ENCODE assay signal across 8 cellular contexts in genomic region chr11:124798991-124799383, GRCh38. TPM values are rescaled to one million over a fixed set of nuclear protein-coding genes. Genes with fewer than 3 reads are reported as not detected.
DNase-seq lines count a peak whose midpoint lies in the region; ATAC-seq and TF ChIP-seq lines count a peak whose summit lies in the region.

No MANE protein-coding gene starts in this region.

- H3K9me3 Mint-ChIP-seq in nephron progenitor cell: no peaks in the 10 kb centered on the region

- peaks cover 58% of the 10 kb centered on the region for H3K4me1 Mint-ChIP-seq in nephron progenitor cell

- no peaks in the 10 kb centered on the region for H3K36me3 ChIP-seq in effector memory CD4-positive, alpha-beta T cell (ENCODE audit: control insufficient read depth, insufficient read depth, low read length)

- no peak for TF ChIP-seq CTCF in GM13976 (IDR thresholded peaks at IDR 0.05; ENCODE audit: borderline replicate concordance, control extremely low read depth, extremely low read depth, insufficient read depth, missing control alignments)
- no peak for TF ChIP-seq CTCF in nephron progenitor cell (IDR thresholded peaks at IDR 0.05)

- no peaks in the 10 kb centered on the region for H3K27me3 ChIP-seq in effector memory CD4-positive, alpha-beta T cell (replicated peaks; ENCODE audit: control insufficient read depth, insufficient read depth, low read length, poor library complexity, severe bottlenecking)

- peak overlapping the region; percentile 92 for H3K4me3 ChIP-seq in effector memory CD4-positive, alpha-beta T cell (ENCODE audit: insufficient read depth, low read depth, low read length, poor library complexity, severe bottlenecking)

- in situ Hi-C loops in GM13976 (cut with MboI; ENCODE audit: low sequenced_read_pairs, unreplicated experiment): no loop called here

- ATAC-seq in HG02852 (IDR thresholded peaks at IDR 0.05; ENCODE audit: unreplicated experiment): peak; percentile 13

- no peaks in the 10 kb centered on the region for H3K9me3 ChIP-seq in effector memory CD4-positive, alpha-beta T cell (ENCODE audit: control insufficient read depth, low read length)

- no peaks in the 10 kb centered on the region for H3K36me3 Mint-ChIP-seq in nephron progenitor cell (ENCODE audit: low read depth)

- H3K4me3 Mint-ChIP-seq in nephron progenitor cell: peak overlapping the region; percentile 91

- peak overlapping the region; percentile 99 for H3K27ac Mint-ChIP-seq in nephron progenitor cell

- H3K27me3 Mint-ChIP-seq in nephron progenitor cell (ENCODE audit: low read depth, poor library complexity): no peaks in the 10 kb centered on the region

- H3K27ac ChIP-seq in effector memory CD4-positive, alpha-beta T cell (ENCODE audit: insufficient read depth, low read length, poor library complexity, severe bottlenecking): peak overlapping the region; percentile 92

- DNase-seq in A172 (ENCODE audit: low spot score) (peak; percentile 63), GM13976 (ENCODE audit: low spot score) (peak; percentile 22), RPMI7951 (ENCODE audit: low read depth) (peak; percentile 76), nephron progenitor cell (peak; percentile 9), DMS153 treated with DMSO at 0.1 percent for 48 hours (lab: John Stamatoyannopoulos, UW; ENCODE audit: unreplicated experiment) (no peak), inferior parietal cortex (ENCODE audit: extremely low spot score) (no peak)
- no peak for DNase-seq in effector memory CD4-positive, alpha-beta T cell

- H3K4me1 ChIP-seq in effector memory CD4-positive, alpha-beta T cell (ENCODE audit: control insufficient read depth, insufficient read depth, low read length, poor library complexity, severe bottlenecking): peaks cover 9% of the 10 kb centered on the region

RNA-seq across cellular contexts. Expression of gene MSANTD2, which starts 1.2 kb away (rescaled TPM):
- 6.7 and 9.6 TPM in 2 replicates for total RNA-seq in A172 (2014; rRNA removed; shearing (Covaris generic))
- 9.3 and 15.0 TPM in 2 replicates for total RNA-seq in RPMI7951 (2014; rRNA removed; shearing (Covaris generic))

RNA-seq across cellular contexts. Expression of gene ESAM, which starts 36.9 kb away (rescaled TPM):
- total RNA-seq in A172 (2014; rRNA removed; shearing (Covaris generic)): 0.10 TPM in 2 replicates
- total RNA-seq in RPMI7951 (2014; rRNA removed; shearing (Covaris generic)): not detected in 2 replicates

RNA-seq across cellular contexts. Expression of gene VSIG2, which starts 46.9 kb away (rescaled TPM):
- not detected in 2 replicates for total RNA-seq in A172 (2014; rRNA removed; shearing (Covaris generic))
- not detected in 2 replicates for total RNA-seq in RPMI7951 (2014; rRNA removed; shearing (Covaris generic))

RNA-seq across cellular contexts. Expression of gene NRGN, which starts 59.2 kb away (rescaled TPM):
- 0.45 and 0.46 TPM in 2 replicates for total RNA-seq in A172 (2014; rRNA removed; shearing (Covaris generic))
- total RNA-seq in RPMI7951 (2014; rRNA removed; shearing (Covaris generic)): 1.9 and 3.2 TPM in 2 replicates

Comparison
In these comparisons a context has a peak if more than half of its experiments do, and no peak if none do; other contexts are left out.
1. DNase-seq: peak in A172 (single experiment), GM13976 (single experiment), RPMI7951 (single experiment) and nephron progenitor cell (single experiment); none in effector memory CD4-positive, alpha-beta T cell (0 of 3), DMS153 treated with DMSO at 0.1 percent for 48 hours (single experiment) and inferior parietal cortex (single experiment).